Comparison of ENCODE assay signal across 21 cellular contexts in the genomic region with DNA sequence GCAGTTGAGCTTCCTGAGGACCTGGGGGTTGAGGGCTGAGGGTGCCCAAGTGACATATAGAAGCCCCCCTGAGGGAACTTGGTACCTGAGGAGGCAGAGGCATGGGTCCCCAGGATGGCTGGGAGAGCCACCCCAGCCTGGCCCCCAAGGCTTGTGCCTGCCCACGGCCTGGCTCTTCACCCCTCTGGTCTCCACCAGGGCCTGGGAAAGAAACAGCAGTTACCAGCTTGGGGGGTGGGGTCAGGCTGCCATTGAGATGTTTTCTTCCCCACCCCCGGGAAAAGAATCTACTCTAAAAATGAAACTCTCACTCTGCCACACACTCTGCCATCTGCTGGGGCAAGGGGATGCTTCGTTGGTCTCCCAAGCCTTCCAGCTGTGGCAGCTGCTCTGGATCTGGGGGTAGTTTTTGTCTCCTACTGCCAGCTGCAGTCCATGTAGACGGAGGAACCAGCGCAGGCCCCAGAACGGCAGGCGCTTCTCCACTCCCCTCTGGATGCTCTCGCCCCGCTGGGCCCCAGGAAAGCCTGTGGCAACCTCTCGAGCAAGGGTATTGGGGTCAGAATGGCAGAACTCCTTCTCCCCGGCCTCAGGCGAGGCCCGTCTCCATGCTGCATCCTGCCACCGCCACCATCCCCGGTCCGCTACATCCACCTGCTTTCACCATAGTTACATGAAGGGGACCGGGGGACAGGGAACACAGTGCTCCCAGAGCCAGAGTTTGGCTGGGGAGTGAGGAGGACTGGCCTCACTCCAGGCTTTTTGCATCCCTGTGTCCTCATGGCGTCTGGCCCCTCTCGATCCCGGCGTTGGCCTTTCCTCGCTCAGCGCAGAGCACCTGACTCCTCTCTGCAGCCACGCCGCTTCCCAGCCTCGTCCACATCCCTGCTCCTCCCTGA.
DNase-seq lines count a peak whose midpoint lies in the region; TF ChIP-seq lines count a peak whose summit lies in the region.
"Had no signal": no experiment of that assay in that cellular context is flagged by ENCODE, and none has a peak within 500 bp of the region (broad histone marks: within the 10 kb centered on the region; RNA-seq: fewer than 3 reads in every experiment).

No MANE protein-coding gene starts in this region.

- H3K4me1 Mint-ChIP-seq in Calu3 (ENCODE audit: low read depth, unreplicated experiment), result no peaks in the 10 kb centered on the region
- peaks cover 19% of the 10 kb centered on the region for H3K4me1 Mint-ChIP-seq in neural progenitor cell
- H3K4me1 Mint-ChIP-seq: activated naive CD4-positive, alpha-beta T cell treated with anti-CD3 and anti-CD28 coated beads, Interleukin-2, amount 10 ng/mL, durations not matched to agents 7 days and 5 days; mesothelial cell of epicardium had no signal

- no peak overlapping the region for H3K4me3 Mint-ChIP-seq in Calu3 (ENCODE audit: low read depth, unreplicated experiment)
- H3K4me3 Mint-ChIP-seq in neural progenitor cell, result peak overlapping the region; percentile 27
- H3K4me3 Mint-ChIP-seq: activated naive CD4-positive, alpha-beta T cell treated with anti-CD3 and anti-CD28 coated beads, Interleukin-2, amount 10 ng/mL, durations not matched to agents 7 days and 5 days; brain; mesothelial cell of epicardium had no signal

- H3K27ac Mint-ChIP-seq in Calu3 (ENCODE audit: unreplicated experiment) (peak overlapping the region; percentile 8), neural progenitor cell (peak overlapping the region; percentile 65)
- H3K27ac Mint-ChIP-seq: activated naive CD4-positive, alpha-beta T cell treated with anti-CD3 and anti-CD28 coated beads, Interleukin-2, amount 10 ng/mL, durations not matched to agents 7 days and 5 days; mesothelial cell of epicardium had no signal

- H3K9ac ChIP-seq in neural progenitor cell (no peak overlapping the region), Karpas-422 (ENCODE audit: low read length) (no peak overlapping the region)

- H3K79me2 ChIP-seq in neural progenitor cell (ENCODE audit: low read depth) (peaks cover 2% of the 10 kb centered on the region), Karpas-422 (ENCODE audit: low read length) (no peaks in the 10 kb centered on the region)

- H3K36me3 Mint-ChIP-seq in Calu3 (ENCODE audit: insufficient read depth, unreplicated experiment) (peaks cover 14% of the 10 kb centered on the region), neural progenitor cell (peaks cover 37% of the 10 kb centered on the region)
- H3K36me3 Mint-ChIP-seq: activated naive CD4-positive, alpha-beta T cell treated with anti-CD3 and anti-CD28 coated beads, Interleukin-2, amount 10 ng/mL, durations not matched to agents 7 days and 5 days had no signal

- H3K9me3 ChIP-seq in neural progenitor cell (ENCODE audit: low read depth), result no peaks in the 10 kb centered on the region
- no peaks in the 10 kb centered on the region for H3K9me3 ChIP-seq in Karpas-422 (ENCODE audit: low read length)

- intact Hi-C loops in Calu3 (cut with micrococcal nuclease; ENCODE audit: unreplicated experiment), result no loop called here

- no TSS peak for BruUV-seq in Calu3 (replicated peaks; lab: Mats Ljungman, UMichigan)

- H3K4me1 ChIP-seq in neural progenitor cell (peaks cover 17% of the 10 kb centered on the region), Karpas-422 (ENCODE audit: low read length) (no peaks in the 10 kb centered on the region)

- H3K4me3 ChIP-seq in neural progenitor cell, result no peak overlapping the region
- H3K4me3 ChIP-seq in Karpas-422 (ENCODE audit: low read length), result no peak overlapping the region
- H3K4me3 ChIP-seq: tibial nerve had no signal

- DNase-seq in Calu3 (no peak), NCI-H1694 treated with DMSO at 0.1 percent for 48 hours (lab: John Stamatoyannopoulos, UW) (peak; percentile 82), neural progenitor cell (ENCODE audit: low spot score) (no peak), Karpas-422 (no peak), HK-2 (ENCODE audit: unreplicated experiment) (no peak), NOMO-1 (lab: John Stamatoyannopoulos, UW; ENCODE audit: unreplicated experiment in 2 of 2) (no peak), NCI-H510A (lab: John Stamatoyannopoulos, UW) (no peak)
- DNase-seq: activated CD4-positive, CD25-positive, alpha-beta regulatory T cell; AML-193; effector CD8-positive, alpha-beta T cell; islet precursor cell; NCI-H2107; NK-92 treated with Interleukin-12 subunit alpha and Interleukin-12 subunit beta, amount 100 ng/mL, for 24 hours; occipital lobe; SIG-M5; small intestine had no signal

- H3K36me3 ChIP-seq in neural progenitor cell, result no peaks in the 10 kb centered on the region
- H3K36me3 ChIP-seq in Karpas-422 (ENCODE audit: insufficient read depth, low read length), result no peaks in the 10 kb centered on the region

- peaks cover 18% of the 10 kb centered on the region for H3F3A ChIP-seq in neural progenitor cell (ENCODE audit: low read depth)

- H3K27ac ChIP-seq in cingulate gyrus (ENCODE audit: low read depth, low read length) (peak overlapping the region; percentile 35), neural progenitor cell (no peak overlapping the region), Karpas-422 (ENCODE audit: low read length) (no peak overlapping the region)

- CTCF ChIA-PET in Calu3 (lab: Charles Lee), result no interaction called here

- H2AFZ ChIP-seq in neural progenitor cell (replicated peaks) (no peak overlapping the region), Karpas-422 (ENCODE audit: low read length) (no peak overlapping the region)

- no peaks in the 10 kb centered on the region for H3K27me3 ChIP-seq in neural progenitor cell
- H3K27me3 ChIP-seq in Karpas-422 (ENCODE audit: low read length), result no peaks in the 10 kb centered on the region
- H3K27me3 ChIP-seq: tibial nerve had no signal

- no peaks in the 10 kb centered on the region for H3K27me3 Mint-ChIP-seq in Calu3 (ENCODE audit: unreplicated experiment)
- peaks cover 4% of the 10 kb centered on the region for H3K27me3 Mint-ChIP-seq in neural progenitor cell (ENCODE audit: insufficient read depth, low read depth)

- H3K9me3 Mint-ChIP-seq in Calu3 (ENCODE audit: low read depth, unreplicated experiment) (no peaks in the 10 kb centered on the region), neural progenitor cell (peaks cover 9% of the 10 kb centered on the region)
- H3K9me3 Mint-ChIP-seq: activated naive CD4-positive, alpha-beta T cell treated with anti-CD3 and anti-CD28 coated beads, Interleukin-2, amount 10 ng/mL, durations not matched to agents 7 days and 5 days had no signal

- no peak for TF ChIP-seq CTCF in Calu3 (IDR thresholded peaks at IDR 0.05; ENCODE audit: unreplicated experiment)
- no peak for TF ChIP-seq CTCF in neural progenitor cell (IDR thresholded peaks at IDR 0.05)

- H3K9me2 ChIP-seq in Karpas-422 (replicated peaks; ENCODE audit: insufficient read depth, low read length), result no peaks in the 10 kb centered on the region

- peaks cover 20% of the 10 kb centered on the region for H4K20me1 ChIP-seq in neural progenitor cell (ENCODE audit: low read depth)
- H4K20me1 ChIP-seq in Karpas-422 (ENCODE audit: insufficient read depth, low read depth, low read length), result no peaks in the 10 kb centered on the region

- H3K4me2 ChIP-seq in neural progenitor cell, result no peak overlapping the region
- no peak overlapping the region for H3K4me2 ChIP-seq in Karpas-422 (ENCODE audit: low read depth, low read length, poor library complexity, severe bottlenecking)
